In genomic region chr3:183830187-183830586, GRCh38 we compare ENCODE assay signal across 15 cellular contexts. TPM values are rescaled to one million over a fixed set of nuclear protein-coding genes. Genes with fewer than 3 reads are reported as not detected.
DNase-seq lines count a peak whose midpoint lies in the region; ATAC-seq and TF ChIP-seq lines count a peak whose summit lies in the region.
"Had no signal": no experiment of that assay in that cellular context is flagged by ENCODE, and none has a peak within 500 bp of the region (broad histone marks: within the 10 kb centered on the region; RNA-seq: fewer than 3 reads in every experiment).

No MANE protein-coding gene starts in this region.

- DNase-seq in T-helper 1 cell (no peak), right atrium auricular region (ENCODE audit: low spot score) (peak; percentile 28), left ventricle myocardium inferior (no peak), posterior vena cava (ENCODE audit: low spot score) (peak; percentile 19), NCI-H2196 (lab: John Stamatoyannopoulos, UW; ENCODE audit: unreplicated experiment) (no peak)
- DNase-seq in activated T-cell treated with anti-CD3 and anti-CD28 coated beads, Interleukin-2, amount 50 U/mL, for 4 hours = no peak
- DNase-seq: Calu3; CD4-positive, alpha-beta memory T cell; DND-41; EL had no signal

- H3K27me3 Mint-ChIP-seq in T-helper 1 cell treated with Interleukin-12 subunit alpha and Interleukin-12 subunit beta and Interleukin-4 antibody, amounts not matched to agents 30 μg/mL and 1 μg/mL, for 36 hours (ENCODE audit: low read depth) = peaks cover 7% of the 10 kb centered on the region
- no peaks in the 10 kb centered on the region for H3K27me3 Mint-ChIP-seq in activated T-cell treated with anti-CD3 and anti-CD28 coated beads, Interleukin-2, amount 50 U/mL, for 4 hours (ENCODE audit: low read depth)
- H3K27me3 Mint-ChIP-seq: CD4-positive, alpha-beta memory T cell had no signal

- H3K27me3 ChIP-seq in right atrium auricular region = no peaks in the 10 kb centered on the region
- no peaks in the 10 kb centered on the region for H3K27me3 ChIP-seq in left ventricle myocardium inferior (ENCODE audit: low read depth)
- H3K27me3 ChIP-seq: BLaER1 had no signal

- H3K4me3 ChIP-seq in right atrium auricular region (no peak overlapping the region), left ventricle myocardium inferior (no peak overlapping the region)
- H3K4me3 ChIP-seq: BLaER1, HAP-1 had no signal

- ATAC-seq in activated T-cell treated with anti-CD3 and anti-CD28 coated beads, Interleukin-2, amount 50 U/mL, for 4 hours = no peak

- no peak overlapping the region for H3K27ac ChIP-seq in right atrium auricular region
- H3K27ac ChIP-seq in left ventricle myocardium inferior (replicated peaks) = no peak overlapping the region
- H3K27ac ChIP-seq: 22Rv1, BLaER1 had no signal

- no peaks in the 10 kb centered on the region for H3K4me1 Mint-ChIP-seq in T-helper 1 cell treated with Interleukin-12 subunit alpha and Interleukin-12 subunit beta and Interleukin-4 antibody, amounts not matched to agents 30 μg/mL and 1 μg/mL, for 36 hours (ENCODE audit: low read depth)
- peaks cover 2% of the 10 kb centered on the region for H3K4me1 Mint-ChIP-seq in activated T-cell treated with anti-CD3 and anti-CD28 coated beads, Interleukin-2, amount 50 U/mL, for 4 hours (ENCODE audit: low read depth)

- intact Hi-C loops in left ventricle myocardium inferior (cut with micrococcal nuclease) (no loop called here), posterior vena cava (cut with DNase I) (loop anchor here in 1 of 2 donors (10.0 kb wide), 1 partner anchor 1465 kb away; no protein-coding TSS in a partner anchor)

- H3K4me3 Mint-ChIP-seq in T-helper 1 cell treated with Interleukin-12 subunit alpha and Interleukin-12 subunit beta and Interleukin-4 antibody, amounts not matched to agents 30 μg/mL and 1 μg/mL, for 36 hours = no peak overlapping the region
- no peak overlapping the region for H3K4me3 Mint-ChIP-seq in activated T-cell treated with anti-CD3 and anti-CD28 coated beads, Interleukin-2, amount 50 U/mL, for 4 hours
- H3K4me3 Mint-ChIP-seq: CD14-positive monocyte; CD4-positive, alpha-beta memory T cell had no signal

- peaks cover 36% of the 10 kb centered on the region for H3K36me3 ChIP-seq in right atrium auricular region
- H3K36me3 ChIP-seq in left ventricle myocardium inferior = peaks cover 50% of the 10 kb centered on the region

- no peaks in the 10 kb centered on the region for H3K9me3 Mint-ChIP-seq in T-helper 1 cell treated with Interleukin-12 subunit alpha and Interleukin-12 subunit beta and Interleukin-4 antibody, amounts not matched to agents 30 μg/mL and 1 μg/mL, for 36 hours
- H3K9me3 Mint-ChIP-seq in activated T-cell treated with anti-CD3 and anti-CD28 coated beads, Interleukin-2, amount 50 U/mL, for 4 hours = no peaks in the 10 kb centered on the region
- H3K9me3 Mint-ChIP-seq: CD14-positive monocyte had no signal

- peaks cover 14% of the 10 kb centered on the region for H3K36me3 Mint-ChIP-seq in T-helper 1 cell treated with Interleukin-12 subunit alpha and Interleukin-12 subunit beta and Interleukin-4 antibody, amounts not matched to agents 30 μg/mL and 1 μg/mL, for 36 hours (ENCODE audit: low read depth)
- peaks cover 24% of the 10 kb centered on the region for H3K36me3 Mint-ChIP-seq in activated T-cell treated with anti-CD3 and anti-CD28 coated beads, Interleukin-2, amount 50 U/mL, for 4 hours (ENCODE audit: insufficient read depth)

- H3K4me1 ChIP-seq in right atrium auricular region (peaks cover 0 to 11% of the 10 kb centered on the region in 2 donors), left ventricle myocardium inferior (peaks cover 22% of the 10 kb centered on the region)
- H3K4me1 ChIP-seq: HAP-1 had no signal

- no peaks in the 10 kb centered on the region for H3K9me3 ChIP-seq in right atrium auricular region
- H3K9me3 ChIP-seq in left ventricle myocardium inferior (replicated peaks) = no peaks in the 10 kb centered on the region
- H3K9me3 ChIP-seq: BLaER1, HAP-1 had no signal

- peak overlapping the region; percentile 33 for H3K27ac Mint-ChIP-seq in T-helper 1 cell treated with Interleukin-12 subunit alpha and Interleukin-12 subunit beta and Interleukin-4 antibody, amounts not matched to agents 30 μg/mL and 1 μg/mL, for 36 hours

- TF ChIP-seq CTCF in right atrium auricular region (IDR thresholded peaks at IDR 0.05) = no peak
- no peak for TF ChIP-seq CTCF in left ventricle myocardium inferior (IDR thresholded peaks at IDR 0.05; ENCODE audit: borderline replicate concordance)

RNA-seq across cellular contexts. Expression of gene MAP6D1, which starts 4.8 kb away (rescaled TPM):
- total RNA-seq in right atrium auricular region (1 to 10 TPM in 1 of 2 donors, under 1 TPM in 1; 0.79 to 9.6 TPM), left ventricle myocardium inferior (2.4 TPM), posterior vena cava (1 to 10 TPM in 1 of 2 donors, not detected in 1; 1.4 TPM)
- total RNA-seq in activated T-cell treated with anti-CD3 and anti-CD28 coated beads, Interleukin-2, amount 50 U/mL, for 4 hours = 1 to 10 TPM; 1.4 to 3.9 (median 3.2) TPM

RNA-seq across cellular contexts. Expression of gene PARL, which starts 54.5 kb away (rescaled TPM):
- 10 to 100 TPM; 34.1 to 58.3 TPM for total RNA-seq in right atrium auricular region
- 52.8 TPM for total RNA-seq in left ventricle myocardium inferior
- 10 to 100 TPM; 57.8 to 60.7 TPM for total RNA-seq in posterior vena cava
- 100 to 1,000 TPM; 102 to 109 (median 105) TPM for total RNA-seq in activated T-cell treated with anti-CD3 and anti-CD28 coated beads, Interleukin-2, amount 50 U/mL, for 4 hours

Comparison
In these comparisons a context has a peak if more than half of its experiments do, and no peak if none do; other contexts are left out.
1. DNase-seq: peak in right atrium auricular region (single experiment) and posterior vena cava (single experiment); none in T-helper 1 cell (0 of 5), left ventricle myocardium inferior (single experiment), NCI-H2196 (single experiment) and activated T-cell treated with anti-CD3 and anti-CD28 coated beads, Interleukin-2, amount 50 U/mL, for 4 hours (single experiment).